9 cellular contexts compared by ENCODE assay signal in genomic region chr16:12340151-12340733, GRCh38.
DNase-seq lines count a peak whose midpoint lies in the region; ATAC-seq and TF ChIP-seq lines count a peak whose summit lies in the region.
"Had no signal": no experiment of that assay in that cellular context is flagged by ENCODE, and none has a peak within 500 bp of the region (broad histone marks: within the 10 kb centered on the region; RNA-seq: fewer than 3 reads in every experiment).

No MANE protein-coding gene starts in this region.

- TF ChIP-seq POLR2A in uterus (IDR thresholded peaks at IDR 0.05) = no peak

- H3K9me3 Mint-ChIP-seq in activated T-cell treated with anti-CD3 and anti-CD28 coated beads, Interleukin-2, amount 50 U/mL, for 72 hours = peaks cover 0 to 2% of the 10 kb centered on the region in 2 donors
- H3K9me3 Mint-ChIP-seq: CD4-positive, alpha-beta memory T cell had no signal

- no peaks in the 10 kb centered on the region for H3K27me3 Mint-ChIP-seq in activated T-cell treated with anti-CD3 and anti-CD28 coated beads, Interleukin-2, amount 50 U/mL, for 72 hours (ENCODE audit: low read depth)
- H3K27me3 Mint-ChIP-seq: CD4-positive, alpha-beta memory T cell had no signal

- H3K4me1 ChIP-seq in uterus = no peaks in the 10 kb centered on the region
- H3K4me1 ChIP-seq in effector memory CD4-positive, alpha-beta T cell (ENCODE audit: control insufficient read depth, insufficient read depth, low read length, poor library complexity, severe bottlenecking) = no peaks in the 10 kb centered on the region

- peak; percentile 34 to 51 for DNase-seq in NCI-H2081 (lab: John Stamatoyannopoulos, UW)
- no peak for DNase-seq in NCI-H2081 treated with DMSO at 0.1 percent for 48 hours (lab: John Stamatoyannopoulos, UW)
- DNase-seq in NCI-H146 (lab: John Stamatoyannopoulos, UW) = peak; percentile 90
- peak; percentile 28 for DNase-seq in activated T-cell treated with anti-CD3 and anti-CD28 coated beads, Interleukin-2, amount 50 U/mL, for 72 hours
- DNase-seq in kidney tubule cell (ENCODE audit: low spot score) = peak; percentile 57
- no peak for DNase-seq in uterus
- DNase-seq in effector memory CD4-positive, alpha-beta T cell = no peak

- no peak overlapping the region for H3K4me3 ChIP-seq in uterus
- H3K4me3 ChIP-seq in effector memory CD4-positive, alpha-beta T cell (ENCODE audit: insufficient read depth, low read depth, low read length, poor library complexity, severe bottlenecking) = no peak overlapping the region

- H3K4me1 Mint-ChIP-seq in activated T-cell treated with anti-CD3 and anti-CD28 coated beads, Interleukin-2, amount 50 U/mL, for 72 hours (ENCODE audit: low read depth) = no peaks in the 10 kb centered on the region

- H3K27ac ChIP-seq in uterus = no peak overlapping the region
- no peak overlapping the region for H3K27ac ChIP-seq in effector memory CD4-positive, alpha-beta T cell (ENCODE audit: insufficient read depth, low read length, poor library complexity, severe bottlenecking)

- no peaks in the 10 kb centered on the region for H3K36me3 Mint-ChIP-seq in activated T-cell treated with anti-CD3 and anti-CD28 coated beads, Interleukin-2, amount 50 U/mL, for 72 hours (ENCODE audit: insufficient read depth in 2 of 2)

- no peaks in the 10 kb centered on the region for H3K36me3 ChIP-seq in uterus
- H3K36me3 ChIP-seq in effector memory CD4-positive, alpha-beta T cell (ENCODE audit: control insufficient read depth, insufficient read depth, low read length) = no peaks in the 10 kb centered on the region

- H3K27me3 ChIP-seq in uterus = no peaks in the 10 kb centered on the region
- H3K27me3 ChIP-seq in effector memory CD4-positive, alpha-beta T cell (replicated peaks; ENCODE audit: control insufficient read depth, insufficient read depth, low read length, poor library complexity, severe bottlenecking) = no peaks in the 10 kb centered on the region

- peak in 2 of 4 experiments; percentile 17 to 21 for TF ChIP-seq CTCF in uterus (IDR thresholded peaks at IDR 0.05)

- H3K27ac Mint-ChIP-seq in activated T-cell treated with anti-CD3 and anti-CD28 coated beads, Interleukin-2, amount 50 U/mL, for 72 hours = no peak overlapping the region

- H3K4me3 Mint-ChIP-seq in activated T-cell treated with anti-CD3 and anti-CD28 coated beads, Interleukin-2, amount 50 U/mL, for 72 hours = no peak overlapping the region
- H3K4me3 Mint-ChIP-seq: CD4-positive, alpha-beta memory T cell had no signal

- intact Hi-C loops in uterus (cut with DNase I; ENCODE audit: low total_unique reads) = no loop called here

- no peaks in the 10 kb centered on the region for H3K9me3 ChIP-seq in uterus
- H3K9me3 ChIP-seq in effector memory CD4-positive, alpha-beta T cell (ENCODE audit: control insufficient read depth, low read length) = no peaks in the 10 kb centered on the region

- no peak for ATAC-seq in activated T-cell treated with anti-CD3 and anti-CD28 coated beads, Interleukin-2, amount 50 U/mL, for 72 hours (replicated peaks in 1 of 2)
- ATAC-seq in GM21423 (IDR thresholded peaks at IDR 0.05; ENCODE audit: unreplicated experiment) = no peak

Comparison
In these comparisons a context has a peak if more than half of its experiments do, and no peak if none do; other contexts are left out.
1. DNase-seq: peak in NCI-H2081 (2 of 2), NCI-H146 (single experiment), activated T-cell treated with anti-CD3 and anti-CD28 coated beads, Interleukin-2, amount 50 U/mL, for 72 hours (2 of 2) and kidney tubule cell (single experiment); none in NCI-H2081 treated with DMSO at 0.1 percent for 48 hours (single experiment), uterus (0 of 2) and effector memory CD4-positive, alpha-beta T cell (0 of 3).